24 cellular contexts compared by ENCODE assay signal in genomic region chr11:16767957-16768356, GRCh38. TPM values are rescaled to one million over a fixed set of nuclear protein-coding genes. Genes with fewer than 3 reads are reported as not detected.
DNase-seq lines count a peak whose midpoint lies in the region; ATAC-seq, FAIRE-seq and TF ChIP-seq lines count a peak whose summit lies in the region.
"Had no signal": no experiment of that assay in that cellular context is flagged by ENCODE, and none has a peak within 500 bp of the region (broad histone marks: within the 10 kb centered on the region; RNA-seq: fewer than 3 reads in every experiment).

No MANE protein-coding gene starts in this region.

- no peak for TF ChIP-seq CTCF in activated CD8-positive, alpha-beta T cell treated with anti-CD3 and anti-CD28 coated beads for 36 hours (IDR thresholded peaks at IDR 0.05)
- TF ChIP-seq CTCF in H1 (IDR thresholded peaks at IDR 0.05; ENCODE audit: control extremely low read depth in 1 of 3, insufficient read depth in 1 of 3, low read depth in 1 of 3, low read length in 3 of 3), result no peak

- TF ChIP-seq RAD21 in H1 (IDR thresholded peaks at IDR 0.05 in 1 of 2, conservative IDR thresholded peaks at IDR 0.05 in 1 of 2; ENCODE audit: low read depth in 2 of 2, low read length in 2 of 2), result no peak

- no peaks in the 10 kb centered on the region for H3K4me1 ChIP-seq in H1 (replicated peaks in 1 of 4; ENCODE audit: control insufficient read depth in 3 of 4, insufficient read depth in 4 of 4, low read length in 3 of 4)
- H3K4me1 ChIP-seq: BLaER1 treated with 17β-estradiol and CSF1 and Interleukin-3, amounts not matched to agents 10 nM and 100 nM; Caco-2 had no signal

- peaks cover 0 to 2% (median 0%) of the 10 kb centered on the region in 4 experiments; a peak in 1 of 7 replicates for H3K27me3 ChIP-seq in H1 (replicated peaks in 1 of 4; ENCODE audit: control insufficient read depth in 3 of 4, extremely low read depth in 1 of 4, insufficient read depth in 3 of 4, low read length in 3 of 4)
- H3K27me3 ChIP-seq: BLaER1 treated with 17β-estradiol and CSF1 and Interleukin-3, amounts not matched to agents 10 nM and 100 nM had no signal

- H3K27ac ChIP-seq in H1 (ENCODE audit: low read depth, low read length), result no peak overlapping the region
- H3K27ac ChIP-seq: 22Rv1; BLaER1 treated with 17β-estradiol and CSF1 and Interleukin-3, amounts not matched to agents 10 nM and 100 nM; C4-2B had no signal

- H3K23ac ChIP-seq in H1 (ENCODE audit: insufficient read length), result no peak overlapping the region

- CTCF ChIA-PET in activated CD8-positive, alpha-beta T cell treated with anti-CD3 and anti-CD28 coated beads, Interleukin-2, amount 10 ng/mL, durations not matched to agents 7 days and 5 days (lab: Charles Lee), result interaction anchor here (0.9 to 1.2 kb wide), 3 partner anchors 18 to 20 kb away, joined by 3 to 4 read pairs (median 3); no protein-coding TSS in a partner anchor
- CTCF ChIA-PET in activated CD8-positive, alpha-beta T cell treated with anti-CD3 and anti-CD28 coated beads for 36 hours (lab: Charles Lee), result interaction anchor here (0.7 to 3.5 kb wide), 2 partner anchors 19 to 53 kb away, joined by 3 to 19 read pairs; no protein-coding TSS in a partner anchor
- CTCF ChIA-PET in H1 (lab: Charles Lee; ENCODE audit: partially characterized antibody), result interaction anchor here (0.9 to 2.4 kb wide), 5 partner anchors 11 to 342 kb away, joined by 3 to 15 read pairs (median 3); no protein-coding TSS in a partner anchor

- no peak overlapping the region for H3K14ac ChIP-seq in H1 (ENCODE audit: insufficient read length)

- H3K9ac ChIP-seq in H1 (replicated peaks in 1 of 4; ENCODE audit: extremely low read depth in 1 of 4, low read depth in 3 of 4, low read length in 3 of 4), result no peak overlapping the region
- H3K9ac ChIP-seq: BLaER1 treated with 17β-estradiol and CSF1 and Interleukin-3, amounts not matched to agents 10 nM and 100 nM had no signal

- no peak overlapping the region for H2BK20ac ChIP-seq in H1 (ENCODE audit: low read length)

- H3K9me3 ChIP-seq in H1 (ENCODE audit: insufficient read depth in 2 of 2, low read depth in 1 of 2, low read length in 1 of 2), result no peaks in the 10 kb centered on the region
- H3K9me3 ChIP-seq: BLaER1 treated with 17β-estradiol and CSF1 and Interleukin-3, amounts not matched to agents 10 nM and 100 nM; Caco-2 had no signal

- no peak overlapping the region for H3K4me3 Mint-ChIP-seq in activated CD8-positive, alpha-beta T cell treated with anti-CD3 and anti-CD28 coated beads, Interleukin-2, amount 10 ng/mL, durations not matched to agents 7 days and 5 days
- H3K4me3 Mint-ChIP-seq in activated CD8-positive, alpha-beta T cell treated with anti-CD3 and anti-CD28 coated beads for 36 hours, result no peak overlapping the region
- no peak overlapping the region for H3K4me3 Mint-ChIP-seq in naive thymus-derived CD8-positive, alpha-beta T cell
- H3K4me3 Mint-ChIP-seq: B cell; CD4-positive, alpha-beta T cell; CD8-positive, alpha-beta T cell had no signal

- peak overlapping the region; percentile 32 for H4K91ac ChIP-seq in H1 (replicated peaks; ENCODE audit: insufficient read length, low read length)

- DNase-seq in activated CD8-positive, alpha-beta T cell treated with anti-CD3 and anti-CD28 coated beads, Interleukin-2, amount 10 ng/mL, durations not matched to agents 7 days and 5 days, result peak; percentile 4
- DNase-seq in activated CD8-positive, alpha-beta T cell treated with anti-CD3 and anti-CD28 coated beads for 36 hours, result no peak
- DNase-seq in H1 (ENCODE audit: low read depth in 1 of 2, low spot score in 2 of 2), result no peak
- DNase-seq in mesenteric fat pad (ENCODE audit: low spot score), result peak; percentile 43
- DNase-seq in HT-29 (ENCODE audit: low spot score), result no peak
- DNase-seq in NCI-H345 treated with DMSO at 0.1 percent for 48 hours (lab: John Stamatoyannopoulos, UW; ENCODE audit: unreplicated experiment), result no peak
- DNase-seq in naive thymus-derived CD8-positive, alpha-beta T cell, result no peak
- DNase-seq: AML-193; Caco-2; Calu3; CD4-positive, alpha-beta T cell; CD8-positive, alpha-beta T cell; DMS79 treated with DMSO at 0.1 percent for 48 hours; GF-D8 had no signal

- ATAC-seq in activated CD8-positive, alpha-beta T cell treated with anti-CD3 and anti-CD28 coated beads, Interleukin-2, amount 10 ng/mL, durations not matched to agents 7 days and 5 days, result no peak
- ATAC-seq in activated CD8-positive, alpha-beta T cell treated with anti-CD3 and anti-CD28 coated beads for 36 hours, result no peak
- ATAC-seq in naive thymus-derived CD8-positive, alpha-beta T cell, result no peak
- ATAC-seq: CD8-positive, alpha-beta T cell; GM12878 had no signal

- no peak overlapping the region for H3K27ac Mint-ChIP-seq in activated CD8-positive, alpha-beta T cell treated with anti-CD3 and anti-CD28 coated beads, Interleukin-2, amount 10 ng/mL, durations not matched to agents 7 days and 5 days
- no peak overlapping the region for H3K27ac Mint-ChIP-seq in activated CD8-positive, alpha-beta T cell treated with anti-CD3 and anti-CD28 coated beads for 36 hours
- no peak overlapping the region for H3K27ac Mint-ChIP-seq in naive thymus-derived CD8-positive, alpha-beta T cell
- H3K27ac Mint-ChIP-seq: B cell; CD4-positive, alpha-beta T cell; CD8-positive, alpha-beta T cell had no signal

- TF ChIP-seq POLR2A in H1 (IDR thresholded peaks at IDR 0.05; ENCODE audit: control extremely low read depth in 1 of 2, low read depth in 2 of 2, low read length in 2 of 2), result no peak

- H2BK12ac ChIP-seq in H1 (ENCODE audit: low read depth, low read length), result no peak overlapping the region

- no peaks in the 10 kb centered on the region for H3K23me2 ChIP-seq in H1 (ENCODE audit: low read depth, low read length)

- no peak overlapping the region for H3K4me3 ChIP-seq in H1 (ENCODE audit: extremely low read depth in 1 of 4, insufficient read depth in 2 of 4, low read depth in 3 of 4, low read length in 4 of 4)
- H3K4me3 ChIP-seq: BLaER1 treated with 17β-estradiol and CSF1 and Interleukin-3, amounts not matched to agents 10 nM and 100 nM; GM12878 had no signal

- H3K79me1 ChIP-seq in H1 (ENCODE audit: low read depth, low read length), result no peaks in the 10 kb centered on the region

- H3K18ac ChIP-seq in H1 (ENCODE audit: extremely low read depth, low read length), result no peak overlapping the region

- no peak overlapping the region for H2AK5ac ChIP-seq in H1 (ENCODE audit: low read depth, low read length)

- WGBS in H1 (ENCODE audit: extremely low coverage in 1 of 2, insufficient coverage in 1 of 2, insufficient read length in 1 of 2, insufficient replicate concordance in 2 of 2, low coverage in 1 of 2, low lambda C conversion rate in 2 of 2, missing lambda C conversion rate in 1 of 2), 2 experiments, result 83% methylated on average over 4 of the region's 4 CpGs; no CpG with 5 or more reads in 1 of the 2 experiments

- H4K8ac ChIP-seq in H1 (ENCODE audit: extremely low read depth, insufficient read depth, low read length), result no peak overlapping the region

- POLR2A ChIA-PET in activated CD8-positive, alpha-beta T cell treated with anti-CD3 and anti-CD28 coated beads, Interleukin-2, amount 10 ng/mL, durations not matched to agents 7 days and 5 days (lab: Charles Lee), result no interaction called here
- POLR2A ChIA-PET in activated CD8-positive, alpha-beta T cell treated with anti-CD3 and anti-CD28 coated beads for 36 hours (lab: Charles Lee), result no interaction called here
- POLR2A ChIA-PET in H1 (lab: Charles Lee; ENCODE audit: partially characterized antibody), result interaction anchor here (1.3 kb wide), 1 partner anchor 29 kb away, joined by 4 read pairs; the partner anchor contains the start of gene C11orf58
- POLR2A ChIA-PET in naive thymus-derived CD8-positive, alpha-beta T cell (lab: Charles Lee), result no interaction called here

- no peak overlapping the region for H4K5ac ChIP-seq in H1 (ENCODE audit: insufficient read length, low read depth, low read length)

- no peak overlapping the region for H3K4ac ChIP-seq in H1 (replicated peaks; ENCODE audit: insufficient read length, low read depth, low read length)

- H3K27me3 Mint-ChIP-seq in activated CD8-positive, alpha-beta T cell treated with anti-CD3 and anti-CD28 coated beads, Interleukin-2, amount 10 ng/mL, durations not matched to agents 7 days and 5 days (ENCODE audit: low read depth), result peaks cover 2% of the 10 kb centered on the region
- no peaks in the 10 kb centered on the region for H3K27me3 Mint-ChIP-seq in activated CD8-positive, alpha-beta T cell treated with anti-CD3 and anti-CD28 coated beads for 36 hours
- H3K27me3 Mint-ChIP-seq in naive thymus-derived CD8-positive, alpha-beta T cell, result peaks cover 0 to 3% (median 0%) of the 10 kb centered on the region in 5 donors
- H3K27me3 Mint-ChIP-seq: CD4-positive, alpha-beta T cell had no signal

- H3K9me3 Mint-ChIP-seq in activated CD8-positive, alpha-beta T cell treated with anti-CD3 and anti-CD28 coated beads, Interleukin-2, amount 10 ng/mL, durations not matched to agents 7 days and 5 days (ENCODE audit: insufficient read depth), result no peaks in the 10 kb centered on the region
- H3K9me3 Mint-ChIP-seq in activated CD8-positive, alpha-beta T cell treated with anti-CD3 and anti-CD28 coated beads for 36 hours, result no peaks in the 10 kb centered on the region
- no peaks in the 10 kb centered on the region for H3K9me3 Mint-ChIP-seq in naive thymus-derived CD8-positive, alpha-beta T cell
- H3K9me3 Mint-ChIP-seq: CD4-positive, alpha-beta T cell; CD8-positive, alpha-beta T cell had no signal

- no peak overlapping the region for H2AFZ ChIP-seq in H1 (ENCODE audit: low read length)

- TF ChIP-seq EP300 in H1 (IDR thresholded peaks at IDR 0.05; ENCODE audit: borderline replicate concordance in 1 of 2, low read depth in 2 of 2, low read length in 2 of 2), result no peak

- no peak overlapping the region for H3K56ac ChIP-seq in H1 (replicated peaks; ENCODE audit: insufficient read length, low read depth, low read length)

- no peaks in the 10 kb centered on the region for H3K36me3 Mint-ChIP-seq in activated CD8-positive, alpha-beta T cell treated with anti-CD3 and anti-CD28 coated beads, Interleukin-2, amount 10 ng/mL, durations not matched to agents 7 days and 5 days (ENCODE audit: low read depth)
- no peaks in the 10 kb centered on the region for H3K36me3 Mint-ChIP-seq in activated CD8-positive, alpha-beta T cell treated with anti-CD3 and anti-CD28 coated beads for 36 hours (ENCODE audit: low read depth)
- H3K36me3 Mint-ChIP-seq in naive thymus-derived CD8-positive, alpha-beta T cell, result no peaks in the 10 kb centered on the region
- H3K36me3 Mint-ChIP-seq: CD8-positive, alpha-beta T cell had no signal

- H2BK15ac ChIP-seq in H1 (ENCODE audit: low read length), result no peak overlapping the region

- H3K4me1 Mint-ChIP-seq in activated CD8-positive, alpha-beta T cell treated with anti-CD3 and anti-CD28 coated beads, Interleukin-2, amount 10 ng/mL, durations not matched to agents 7 days and 5 days (ENCODE audit: low read depth), result no peaks in the 10 kb centered on the region
- no peaks in the 10 kb centered on the region for H3K4me1 Mint-ChIP-seq in activated CD8-positive, alpha-beta T cell treated with anti-CD3 and anti-CD28 coated beads for 36 hours (ENCODE audit: low read depth)
- H3K4me1 Mint-ChIP-seq in naive thymus-derived CD8-positive, alpha-beta T cell, result no peaks in the 10 kb centered on the region
- H3K4me1 Mint-ChIP-seq: B cell had no signal

- no peak overlapping the region for H3K4me2 ChIP-seq in H1 (ENCODE audit: insufficient read depth in 1 of 2, low read depth in 2 of 2, low read length in 2 of 2)
- H3K4me2 ChIP-seq: BLaER1 treated with 17β-estradiol and CSF1 and Interleukin-3, amounts not matched to agents 10 nM and 100 nM had no signal

- no peak overlapping the region for H2BK5ac ChIP-seq in H1 (ENCODE audit: low read depth, low read length)

- H3K79me2 ChIP-seq in H1 (ENCODE audit: control insufficient read depth in 1 of 2, insufficient read depth in 2 of 2, low read length in 2 of 2), result no peaks in the 10 kb centered on the region

- H3K36me3 ChIP-seq in H1 (ENCODE audit: control insufficient read depth in 2 of 4, insufficient read depth in 4 of 4, low read length in 3 of 4), result no peaks in the 10 kb centered on the region
- H3K36me3 ChIP-seq: BLaER1 treated with 17β-estradiol and CSF1 and Interleukin-3, amounts not matched to agents 10 nM and 100 nM had no signal

- FAIRE-seq in H1 (lab: Jason Lieb, UNC), result no peak
- FAIRE-seq: A204.1, D721Med, G401.6, GM12878, GM12892, GM18507 had no signal

- no peaks in the 10 kb centered on the region for H4K20me1 ChIP-seq in H1 (replicated peaks in 1 of 2; ENCODE audit: control insufficient read depth in 1 of 2, insufficient read depth in 2 of 2, low read length in 2 of 2)
- H4K20me1 ChIP-seq: BLaER1 treated with 17β-estradiol and CSF1 and Interleukin-3, amounts not matched to agents 10 nM and 100 nM had no signal

- no peak overlapping the region for H2BK120ac ChIP-seq in H1 (replicated peaks; ENCODE audit: low read depth, low read length)

- intact Hi-C loops in activated CD8-positive, alpha-beta T cell treated with anti-CD3 and anti-CD28 coated beads for 36 hours (cut with micrococcal nuclease), result no loop called here

RNA-seq across cellular contexts. Expression of gene C11orf58, which starts 29.5 kb away (rescaled TPM):
- 100 to 1,000 TPM; 104 to 111 TPM for total RNA-seq in activated CD8-positive, alpha-beta T cell treated with anti-CD3 and anti-CD28 coated beads, Interleukin-2, amount 10 ng/mL, durations not matched to agents 7 days and 5 days
- total RNA-seq in activated CD8-positive, alpha-beta T cell treated with anti-CD3 and anti-CD28 coated beads for 36 hours, result 100 to 1,000 TPM; 114 to 133 TPM
- total RNA-seq in H1 (2021; fragmentation: NEBNext Ultra II Directional; extraction: Animal tissue kit (Norgen Biotek cat#: 25700)), result 161 and 181 TPM in 2 replicates
- 67.4 and 70.7 TPM in 2 replicates for polyA plus RNA-seq in H1 (2011; rRNA removed)
- polyA plus RNA-seq in H1 (2011; cell fraction: cytosol; rRNA removed), result 181 TPM
- 41.0 TPM for polyA plus RNA-seq in H1 (2011; cell fraction: nucleus; rRNA removed)
- polyA plus RNA-seq in H1 (2012, experiment 1 of 2), result 228 to 336 TPM (median 257 TPM) in 4 replicates
- polyA plus RNA-seq in H1 (2012, experiment 2 of 2), result 25.3 TPM
- polyA plus RNA-seq in H1 (2013, experiment 1 of 2), result 125 TPM
- polyA plus RNA-seq in H1 (2013, experiment 2 of 2), result 113 TPM
- polyA minus RNA-seq in H1 (2011; rRNA and poly(A)+ RNA removed), result 35.3 and 53.0 TPM in 2 replicates
- 128 TPM for polyA minus RNA-seq in H1 (2011; cell fraction: cytosol; rRNA and poly(A)+ RNA removed)
- 70.9 TPM for polyA minus RNA-seq in H1 (2011; cell fraction: nucleus; rRNA and poly(A)+ RNA removed)
- 93.9 TPM for total RNA-seq in mesenteric fat pad
- 107 and 117 TPM in 2 replicates for total RNA-seq in HT-29 (2014; rRNA removed; shearing (Covaris generic))
- total RNA-seq in naive thymus-derived CD8-positive, alpha-beta T cell, result 100 to 1,000 TPM; 181 to 195 TPM
- polyA plus RNA-seq in naive thymus-derived CD8-positive, alpha-beta T cell, result 100 to 1,000 TPM; 169 to 181 (median 171) TPM

Comparison
In these comparisons a context has a peak if more than half of its experiments do, and no peak if none do; other contexts are left out.
1. DNase-seq: peak in activated CD8-positive, alpha-beta T cell treated with anti-CD3 and anti-CD28 coated beads, Interleukin-2, amount 10 ng/mL, durations not matched to agents 7 days and 5 days (single experiment) and mesenteric fat pad (single experiment); none in activated CD8-positive, alpha-beta T cell treated with anti-CD3 and anti-CD28 coated beads for 36 hours (single experiment), H1 (0 of 2), HT-29 (single experiment), NCI-H345 treated with DMSO at 0.1 percent for 48 hours (single experiment) and naive thymus-derived CD8-positive, alpha-beta T cell (0 of 10).